ENCODE assay signal across 18 cellular contexts in genomic region chr1:236103059-236103458, GRCh38. TPM values are rescaled to one million over a fixed set of nuclear protein-coding genes. Genes with fewer than 3 reads are reported as not detected.
DNase-seq lines count a peak whose midpoint lies in the region; ATAC-seq and TF ChIP-seq lines count a peak whose summit lies in the region.
"Had no signal": no experiment of that assay in that cellular context is flagged by ENCODE, and none has a peak within 500 bp of the region (broad histone marks: within the 10 kb centered on the region; RNA-seq: fewer than 3 reads in every experiment).

No MANE protein-coding gene starts in this region.

- H3K9me3 ChIP-seq in Panc1 (ENCODE audit: control insufficient read depth, insufficient read depth, low read depth, low read length) (no peaks in the 10 kb centered on the region), iPS-20b (ENCODE audit: insufficient read depth, low read depth, low read length) (no peaks in the 10 kb centered on the region)
- H3K9me3 ChIP-seq: esophagus squamous epithelium, heart left ventricle, mucosa of descending colon, SJCRH30, tibial artery, vagina had no signal

- peak overlapping the region; percentile 15 for H2AFZ ChIP-seq in ACC112 (ENCODE audit: low read length, unreplicated experiment)

- intact Hi-C loops in Panc1 (cut with micrococcal nuclease; ENCODE audit: unreplicated experiment), result loop anchor here (5.0 to 10.0 kb wide), 5 partner anchors 182 to 642 kb away; partner anchors contain the start of genes EDARADD and ERO1B

- DNase-seq in H7, result peak; percentile 80
- no peak for DNase-seq in Panc1 (ENCODE audit: low read depth, low spot score)
- no peak for DNase-seq in omental fat pad (ENCODE audit: low spot score)
- no peak for DNase-seq in superior temporal gyrus (ENCODE audit: extremely low spot score)
- DNase-seq: amniotic stem cell, esophagus squamous epithelium, NCI-H187, NCI-H524 treated with DMSO at 0.1 percent for 48 hours had no signal

- CTCF ChIA-PET in Panc1 (lab: Charles Lee), result no interaction called here

- no peaks in the 10 kb centered on the region for H3K79me2 ChIP-seq in ACC112 (ENCODE audit: control insufficient read depth, insufficient read depth, low read length, unreplicated experiment)

- in situ Hi-C loops in Panc1 (cut with HindIII; ENCODE audit: low pct_unique_long_range_greater_than_20kb, low sequenced_read_pairs), result no loop called here

- TF ChIP-seq CTCF in Panc1 (IDR thresholded peaks at IDR 0.05) (no peak), omental fat pad (IDR thresholded peaks at IDR 0.05) (no peak)

- no TSS peak for BruUV-seq in Panc1 (replicated peaks; lab: Mats Ljungman, UMichigan)

- H3K27ac ChIP-seq in ACC112 (ENCODE audit: low read depth, low read length), result no peak overlapping the region
- H3K27ac ChIP-seq in Panc1 (ENCODE audit: low read length), result peak overlapping the region; percentile 48; the same call in 1 of the 2 replicates
- H3K27ac ChIP-seq in iPS-20b (ENCODE audit: low read length), result no peak overlapping the region
- H3K27ac ChIP-seq: esophagus squamous epithelium, heart left ventricle, SJCRH30, tibial artery, vagina, WERI-Rb-1 had no signal

- POLR2A ChIA-PET in Panc1 (lab: Charles Lee), result no interaction called here

- peak overlapping the region; percentile 23; the same call in 1 of the 2 replicates for H3K9ac ChIP-seq in iPS-20b (ENCODE audit: low read depth, low read length)

- no peaks in the 10 kb centered on the region for H3K36me3 ChIP-seq in ACC112 (ENCODE audit: insufficient read depth, low read length)
- H3K36me3 ChIP-seq in H7 (replicated peaks; ENCODE audit: control insufficient read depth, insufficient read depth, low read length), result no peaks in the 10 kb centered on the region
- H3K36me3 ChIP-seq in Panc1 (ENCODE audit: control insufficient read depth, insufficient read depth, low read length), result no peaks in the 10 kb centered on the region
- H3K36me3 ChIP-seq in iPS-20b (ENCODE audit: insufficient read depth, low read depth, low read length), result no peaks in the 10 kb centered on the region
- H3K36me3 ChIP-seq: esophagus squamous epithelium, heart left ventricle, SJCRH30, tibial artery, vagina, WERI-Rb-1 had no signal

- H3K27me3 ChIP-seq in ACC112 (ENCODE audit: insufficient read depth, low read length) (peaks cover 17% of the 10 kb centered on the region; the same call in 1 of the 2 replicates), H7 (ENCODE audit: control insufficient read depth, insufficient read depth, low read length) (no peaks in the 10 kb centered on the region; the same call in 1 of the 2 replicates), Panc1 (ENCODE audit: control insufficient read depth, insufficient read depth, low read length) (no peaks in the 10 kb centered on the region), iPS-20b (ENCODE audit: insufficient read depth, low read length) (peaks cover 10% of the 10 kb centered on the region)
- H3K27me3 ChIP-seq: heart left ventricle, SJCRH30, vagina had no signal

- H3K4me1 ChIP-seq in ACC112 (ENCODE audit: control insufficient read depth, insufficient read depth, low read length, unreplicated experiment) (no peaks in the 10 kb centered on the region), Panc1 (ENCODE audit: control insufficient read depth, insufficient read depth, low read length) (peaks cover 13% of the 10 kb centered on the region), iPS-20b (ENCODE audit: insufficient read depth, low read length) (peaks cover 7% of the 10 kb centered on the region; the same call in 1 of the 2 replicates)
- H3K4me1 ChIP-seq: SJCRH30, tibial artery, vagina had no signal

- no peak overlapping the region for H3K4me3 ChIP-seq in ACC112 (ENCODE audit: low read depth, low read length)
- no peak overlapping the region for H3K4me3 ChIP-seq in H7 (ENCODE audit: insufficient read depth, low read depth, low read length)
- H3K4me3 ChIP-seq in Panc1 (ENCODE audit: low read depth in 2 of 2, low read length in 2 of 2), result no peak overlapping the region
- peak overlapping the region; percentile 31; the same call in 1 of the 2 replicates for H3K4me3 ChIP-seq in iPS-20b (ENCODE audit: low read length)
- H3K4me3 ChIP-seq: heart left ventricle, K562, mucosa of descending colon, SJCRH30, tibial artery, vagina had no signal

- ATAC-seq in Panc1 (no peak), GM18858 (IDR thresholded peaks at IDR 0.05; ENCODE audit: unreplicated experiment) (no peak), omental fat pad (ENCODE audit: low FRiP score) (no peak)

RNA-seq across cellular contexts. Expression of gene NID1, which starts 38.2 kb away (rescaled TPM):
- total RNA-seq in H7 (2014; rRNA removed; shearing (Covaris generic)), result 12.9 and 16.4 TPM in 2 replicates
- 89.3 TPM for total RNA-seq in Panc1 (2021; ENCODE audit: unreplicated experiment)
- 83.4 TPM for polyA plus RNA-seq in Panc1 (2012; ENCODE audit: insufficient read length)
- total RNA-seq in omental fat pad, result 100 to 1,000 TPM; 131 to 458 (median 203) TPM
- polyA plus RNA-seq: K562 had no signal

RNA-seq across cellular contexts. Expression of gene GPR137B, which starts 39.3 kb away (rescaled TPM):
- 1.5 and 1.6 TPM in 2 replicates for total RNA-seq in H7 (2014; rRNA removed; shearing (Covaris generic))
- total RNA-seq in Panc1 (2021; ENCODE audit: unreplicated experiment) (25.3 TPM), omental fat pad (10 to 100 TPM; 13.7 to 37.7 (median 26.0) TPM)
- polyA plus RNA-seq in Panc1 (2012; ENCODE audit: insufficient read length), result 31.1 TPM
